1 cellular context compared by ENCODE assay signal in genomic region chr13:114279770-114280169, GRCh38.
TF ChIP-seq lines count a peak whose summit lies in the region.

No MANE protein-coding gene starts in this region.

TF ChIP-seq in A549, 52 proteins besides CTCF, POLR2A, EP300 and RAD21:
- no peak for TF ChIP-seq USF2 (IDR thresholded peaks at IDR 0.05)
- no peak for TF ChIP-seq HES2 (IDR thresholded peaks at IDR 0.05)
- no peak for TF ChIP-seq NPAS2 (CRISPR knock-in tag; IDR thresholded peaks at IDR 0.05; ENCODE audit: borderline replicate concordance)
- TF ChIP-seq RNF2 (IDR thresholded peaks at IDR 0.05; ENCODE audit: borderline replicate concordance, low read depth) = no peak
- no peak for TF ChIP-seq ESRRA (IDR thresholded peaks at IDR 0.05; ENCODE audit: borderline replicate concordance, low read length)
- no peak for TF ChIP-seq BHLHE40 (IDR thresholded peaks at IDR 0.05; ENCODE audit: low read depth, low read length)
- TF ChIP-seq EHMT2 (IDR thresholded peaks at IDR 0.05; ENCODE audit: low read depth) = no peak
- TF ChIP-seq MAFK (IDR thresholded peaks at IDR 0.05; ENCODE audit: partially characterized antibody) = no peak
- no peak for TF ChIP-seq MAX (IDR thresholded peaks at IDR 0.05)
- TF ChIP-seq FOXS1 (CRISPR knock-in tag; IDR thresholded peaks at IDR 0.05) = no peak
- TF ChIP-seq CBX8 (IDR thresholded peaks at IDR 0.05) = no peak
- no peak for TF ChIP-seq RCOR1 (IDR thresholded peaks at IDR 0.05; ENCODE audit: low read depth, low read length)
- no peak for TF ChIP-seq CHD4 (IDR thresholded peaks at IDR 0.05; ENCODE audit: borderline replicate concordance)
- no peak for TF ChIP-seq REST (IDR thresholded peaks at IDR 0.05)
- TF ChIP-seq PHF8 (IDR thresholded peaks at IDR 0.05; ENCODE audit: borderline replicate concordance, low read depth) = no peak
- TF ChIP-seq KDM1A (IDR thresholded peaks at IDR 0.05; ENCODE audit: low read depth) = no peak
- no peak for TF ChIP-seq ATOH8 (CRISPR knock-in tag; IDR thresholded peaks at IDR 0.05; ENCODE audit: low read depth)
- no peak for TF ChIP-seq HOXB13 (CRISPR knock-in tag; IDR thresholded peaks at IDR 0.05; ENCODE audit: low read depth)
- TF ChIP-seq ZNF302 (CRISPR knock-in tag; IDR thresholded peaks at IDR 0.05) = no peak
